20 cellular contexts compared by ENCODE assay signal in genomic region chr6:150146436-150146835, GRCh38. TPM values are rescaled to one million over a fixed set of nuclear protein-coding genes. Genes with fewer than 3 reads are reported as not detected.
A peak's percentile ranks its signal among the peaks of the same experiment; 100 is the strongest.
DNase-seq lines count a peak whose midpoint lies in the region; ATAC-seq and TF ChIP-seq lines count a peak whose summit lies in the region.
"Had no signal": no experiment of that assay in that cellular context is flagged by ENCODE, and none has a peak within 500 bp of the region (broad histone marks: within the 10 kb centered on the region; RNA-seq: fewer than 3 reads in every experiment).

No MANE protein-coding gene starts in this region.

- H3K27me3 ChIP-seq in BLaER1 (peaks cover 32% of the 10 kb centered on the region), DOHH2 (ENCODE audit: control insufficient read depth, low read length) (peaks cover 41% of the 10 kb centered on the region)

- ATAC-seq in HG02885 (IDR thresholded peaks at IDR 0.05; ENCODE audit: poor library complexity, unreplicated experiment), result no peak
- ATAC-seq: SK-N-SH treated with all-trans-retinoic acid at 6 μM for 48 hours had no signal

- H3K9me3 ChIP-seq in BLaER1 (no peaks in the 10 kb centered on the region), DOHH2 (ENCODE audit: control insufficient read depth, insufficient read depth, low read length) (no peaks in the 10 kb centered on the region)
- H3K9me3 ChIP-seq: MG63 had no signal

- H3K4me1 ChIP-seq in BLaER1 (peaks cover 58% of the 10 kb centered on the region), DOHH2 (ENCODE audit: control insufficient read depth, low read length) (peaks cover 57% of the 10 kb centered on the region)

- peaks cover 6% of the 10 kb centered on the region; the same call in 1 of the 2 replicates for H3F3A ChIP-seq in DOHH2 (ENCODE audit: control insufficient read depth, insufficient read depth)

- peaks cover 57% of the 10 kb centered on the region for H3K4me1 Mint-ChIP-seq in brain
- peaks cover 43% of the 10 kb centered on the region for H3K4me1 Mint-ChIP-seq in neural crest cell

- H3K27me3 Mint-ChIP-seq in brain (peaks cover 75% of the 10 kb centered on the region), neural crest cell (ENCODE audit: low read depth) (peaks cover 84% of the 10 kb centered on the region)

- H3K27ac Mint-ChIP-seq in brain (no peak overlapping the region), neural crest cell (ENCODE audit: unreplicated experiment) (no peak overlapping the region)

- H3K36me3 Mint-ChIP-seq in brain (no peaks in the 10 kb centered on the region), neural crest cell (ENCODE audit: low read depth) (no peaks in the 10 kb centered on the region)

- H3K9me3 Mint-ChIP-seq in brain, result no peaks in the 10 kb centered on the region
- no peaks in the 10 kb centered on the region for H3K9me3 Mint-ChIP-seq in neural crest cell

- H3K4me3 ChIP-seq in BLaER1 (no peak overlapping the region), DOHH2 (ENCODE audit: low read length) (peak overlapping the region; percentile 26; the same call in 1 of the 2 replicates)
- H3K4me3 ChIP-seq: MG63 had no signal

- H3K4me3 Mint-ChIP-seq in brain (peak overlapping the region in 3 of 5 experiments; percentile 81 to 95 (median 95)), neural crest cell (peak overlapping the region; percentile 17)

- no peaks in the 10 kb centered on the region for H3K9me2 ChIP-seq in DOHH2 (replicated peaks; ENCODE audit: control insufficient read depth, low read length)

- H3K36me3 ChIP-seq in BLaER1 (no peaks in the 10 kb centered on the region), DOHH2 (ENCODE audit: control insufficient read depth, low read length) (no peaks in the 10 kb centered on the region)
- H3K36me3 ChIP-seq: MG63 had no signal

- H3K27ac ChIP-seq in BLaER1 (no peak overlapping the region), DOHH2 (ENCODE audit: low read depth, low read length) (no peak overlapping the region)
- H3K27ac ChIP-seq: C4-2B had no signal

- no peak for DNase-seq in neural crest cell (ENCODE audit: low read depth, low spot score)
- no peak for DNase-seq in erythroblast (lab: John Stamatoyannopoulos, UW)
- no peak for DNase-seq in T-helper 1 cell
- DNase-seq in NCI-H2107 (lab: John Stamatoyannopoulos, UW), result no peak
- DNase-seq: DMS79, IMR-90, Karpas-422, MG63, NCI-H1048, NCI-H1436, NCI-H2029, NCI-H2171, NCI-H526, SHP77 treated with DMSO at 0.1 percent for 48 hours had no signal

- H3K4me2 ChIP-seq in BLaER1 (peak overlapping the region; percentile 98), DOHH2 (ENCODE audit: low read length) (peak overlapping the region; percentile 69; the same call in 1 of the 2 replicates)

- no peak for TF ChIP-seq CTCF in DOHH2 (IDR thresholded peaks at IDR 0.05; ENCODE audit: low read depth, low read length, poor library complexity, severe bottlenecking)
- TF ChIP-seq CTCF in brain (conservative IDR thresholded peaks at IDR 0.05), result no peak
- TF ChIP-seq CTCF in neural crest cell (conservative IDR thresholded peaks at IDR 0.05), result no peak

- no peak for TF ChIP-seq POLR2A in erythroblast (IDR thresholded peaks at IDR 0.05; ENCODE audit: low read length)

- no peaks in the 10 kb centered on the region for H3K79me2 ChIP-seq in DOHH2 (ENCODE audit: control insufficient read depth, low read length)

- H3K9ac ChIP-seq in BLaER1, result no peak overlapping the region

- H4K20me1 ChIP-seq in BLaER1 (peaks cover 6% of the 10 kb centered on the region; the same call in 1 of the 2 replicates), DOHH2 (ENCODE audit: control insufficient read depth, insufficient read depth, low read depth, low read length) (peaks cover 5% of the 10 kb centered on the region; the same call in 1 of the 2 replicates)

RNA-seq across cellular contexts. Expression of gene PPP1R14C, which starts 3.6 kb away (rescaled TPM):
- polyA plus RNA-seq in brain (ENCODE audit: insufficient read depth, low read depth, low replicate concordance), result 1.8 TPM
- 7.0 and 7.3 TPM in 2 replicates for total RNA-seq in neural crest cell
- total RNA-seq: IMR-90 had no signal
- polyA plus RNA-seq: IMR-90 had no signal
